Comparison of ENCODE assay signal across 16 cellular contexts in the genomic region with DNA sequence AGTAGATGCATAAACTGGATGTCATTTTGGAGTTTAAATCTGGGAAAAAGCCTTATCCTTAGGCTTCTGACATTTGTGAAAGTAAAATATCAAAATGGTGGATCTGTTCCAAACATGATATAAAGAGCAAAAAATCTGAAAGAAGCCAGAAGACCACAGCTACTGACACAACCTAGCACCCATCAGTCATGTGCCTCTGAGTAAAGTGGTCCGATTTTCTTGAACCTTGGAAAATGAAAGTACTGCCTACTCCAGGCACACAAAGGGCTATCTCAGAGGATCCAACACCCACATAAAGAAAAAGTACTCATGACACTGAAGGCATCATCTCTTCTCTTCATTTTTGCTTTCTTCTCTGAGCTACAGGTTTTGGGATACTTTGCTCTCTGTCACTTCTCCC.
DNase-seq lines count a peak whose midpoint lies in the region; ATAC-seq and TF ChIP-seq lines count a peak whose summit lies in the region.
"Had no signal": no experiment of that assay in that cellular context is flagged by ENCODE, and none has a peak within 500 bp of the region (broad histone marks: within the 10 kb centered on the region; RNA-seq: fewer than 3 reads in every experiment).

No MANE protein-coding gene starts in this region.

- H3K27me3 ChIP-seq in neural progenitor cell (no peaks in the 10 kb centered on the region), BE2C (no peaks in the 10 kb centered on the region)
- H3K27me3 ChIP-seq: BLaER1 treated with 17β-estradiol and CSF1 and Interleukin-3, amounts not matched to agents 10 nM and 100 nM had no signal

- H3K4me3 ChIP-seq in neural progenitor cell (no peak overlapping the region), BE2C (ENCODE audit: low read depth, low read length) (no peak overlapping the region)
- H3K4me3 ChIP-seq: BLaER1 treated with 17β-estradiol and CSF1 and Interleukin-3, amounts not matched to agents 10 nM and 100 nM; GM23338 had no signal

- peaks cover under 1% of the 10 kb centered on the region for H3F3A ChIP-seq in neural progenitor cell (ENCODE audit: low read depth)

- no peak overlapping the region for H3K27ac ChIP-seq in neural progenitor cell
- H3K27ac ChIP-seq: 22Rv1; BLaER1 treated with 17β-estradiol and CSF1 and Interleukin-3, amounts not matched to agents 10 nM and 100 nM had no signal

- peaks cover 8% of the 10 kb centered on the region for H3K36me3 ChIP-seq in neural progenitor cell
- peaks cover 13% of the 10 kb centered on the region for H3K36me3 ChIP-seq in BE2C

- no peak for DNase-seq in activated CD4-positive, alpha-beta T cell treated with anti-CD3 and anti-CD28 coated beads for 36 hours
- no peak for DNase-seq in activated CD4-positive, alpha-beta T cell treated with anti-CD3 and anti-CD28 coated beads, Interleukin-2, amount 10 ng/mL, durations not matched to agents 24 days and 14 days
- peak; percentile 29 for DNase-seq in epidermal melanocyte (ENCODE audit: insufficient read length, low spot score)
- no peak for DNase-seq in neural progenitor cell (ENCODE audit: low spot score)
- no peak for DNase-seq in ACHN
- no peak for DNase-seq in BE2C
- DNase-seq: AML-193; Calu3; CD4-positive, CD25-positive, alpha-beta regulatory T cell; DMS 273 treated with DMSO at 0.1 percent for 48 hours; H7 had no signal

- H3K27me3 Mint-ChIP-seq in activated CD4-positive, alpha-beta T cell treated with anti-CD3 and anti-CD28 coated beads for 36 hours, result no peaks in the 10 kb centered on the region
- H3K27me3 Mint-ChIP-seq in activated CD4-positive, alpha-beta T cell treated with anti-CD3 and anti-CD28 coated beads, Interleukin-2, amount 10 ng/mL, durations not matched to agents 24 days and 14 days, result no peaks in the 10 kb centered on the region
- peaks cover 6% of the 10 kb centered on the region for H3K27me3 Mint-ChIP-seq in neural progenitor cell (ENCODE audit: insufficient read depth, low read depth)
- H3K27me3 Mint-ChIP-seq: CD4-positive, CD25-positive, alpha-beta regulatory T cell; IgD-negative memory B cell had no signal

- POLR2A ChIA-PET in activated CD4-positive, alpha-beta T cell treated with anti-CD3 and anti-CD28 coated beads for 36 hours (lab: Charles Lee), result no interaction called here

- TF ChIP-seq CTCF in neural progenitor cell (IDR thresholded peaks at IDR 0.05) (no peak), BE2C (IDR thresholded peaks at IDR 0.05; ENCODE audit: low read depth, low read length) (no peak)

- no peak overlapping the region for H3K4me2 ChIP-seq in neural progenitor cell
- H3K4me2 ChIP-seq: BLaER1 treated with 17β-estradiol and CSF1 and Interleukin-3, amounts not matched to agents 10 nM and 100 nM; GM23338 had no signal

- H3K9ac ChIP-seq in neural progenitor cell, result no peak overlapping the region
- H3K9ac ChIP-seq: BLaER1 treated with 17β-estradiol and CSF1 and Interleukin-3, amounts not matched to agents 10 nM and 100 nM had no signal

- peaks cover 42% of the 10 kb centered on the region for H3K36me3 Mint-ChIP-seq in activated CD4-positive, alpha-beta T cell treated with anti-CD3 and anti-CD28 coated beads for 36 hours (ENCODE audit: low read depth)
- peaks cover 42% of the 10 kb centered on the region for H3K36me3 Mint-ChIP-seq in activated CD4-positive, alpha-beta T cell treated with anti-CD3 and anti-CD28 coated beads, Interleukin-2, amount 10 ng/mL, durations not matched to agents 24 days and 14 days (ENCODE audit: low read depth)
- H3K36me3 Mint-ChIP-seq in neural progenitor cell, result peaks cover 39% of the 10 kb centered on the region

- H3K27ac Mint-ChIP-seq in activated CD4-positive, alpha-beta T cell treated with anti-CD3 and anti-CD28 coated beads for 36 hours, result peak overlapping the region; percentile 9
- H3K27ac Mint-ChIP-seq in activated CD4-positive, alpha-beta T cell treated with anti-CD3 and anti-CD28 coated beads, Interleukin-2, amount 10 ng/mL, durations not matched to agents 24 days and 14 days, result no peak overlapping the region
- H3K27ac Mint-ChIP-seq in neural progenitor cell, result peak overlapping the region; percentile 37
- H3K27ac Mint-ChIP-seq: GM23338 had no signal

- ATAC-seq in activated CD4-positive, alpha-beta T cell treated with anti-CD3 and anti-CD28 coated beads for 36 hours, result no peak
- ATAC-seq in GM18502 (IDR thresholded peaks at IDR 0.05; ENCODE audit: poor library complexity, unreplicated experiment), result no peak
- ATAC-seq: GM23338 had no signal

- H3K4me1 Mint-ChIP-seq in activated CD4-positive, alpha-beta T cell treated with anti-CD3 and anti-CD28 coated beads for 36 hours, result no peaks in the 10 kb centered on the region
- peaks cover 2% of the 10 kb centered on the region for H3K4me1 Mint-ChIP-seq in activated CD4-positive, alpha-beta T cell treated with anti-CD3 and anti-CD28 coated beads, Interleukin-2, amount 10 ng/mL, durations not matched to agents 24 days and 14 days
- H3K4me1 Mint-ChIP-seq in neural progenitor cell, result no peaks in the 10 kb centered on the region
- H3K4me1 Mint-ChIP-seq: GM23338 had no signal

- H3K79me2 ChIP-seq in neural progenitor cell (ENCODE audit: low read depth), result no peaks in the 10 kb centered on the region

- intact Hi-C loops in activated CD4-positive, alpha-beta T cell treated with anti-CD3 and anti-CD28 coated beads for 36 hours (cut with DNase I, micrococcal nuclease), result no loop called here
- intact Hi-C loops in activated CD4-positive, alpha-beta T cell treated with anti-CD3 and anti-CD28 coated beads, Interleukin-2, amount 10 ng/mL, durations not matched to agents 24 days and 14 days (cut with micrococcal nuclease), result no loop called here

- no peak overlapping the region for H3K4me3 Mint-ChIP-seq in activated CD4-positive, alpha-beta T cell treated with anti-CD3 and anti-CD28 coated beads for 36 hours
- no peak overlapping the region for H3K4me3 Mint-ChIP-seq in activated CD4-positive, alpha-beta T cell treated with anti-CD3 and anti-CD28 coated beads, Interleukin-2, amount 10 ng/mL, durations not matched to agents 24 days and 14 days
- no peak overlapping the region for H3K4me3 Mint-ChIP-seq in neural progenitor cell
- H3K4me3 Mint-ChIP-seq: CD4-positive, CD25-positive, alpha-beta regulatory T cell; GM23338; IgD-negative memory B cell had no signal

- no peaks in the 10 kb centered on the region for H4K20me1 ChIP-seq in neural progenitor cell (ENCODE audit: low read depth)

- H3K9me3 ChIP-seq in neural progenitor cell (ENCODE audit: low read depth) (no peaks in the 10 kb centered on the region), BE2C (no peaks in the 10 kb centered on the region)

- H2AFZ ChIP-seq in neural progenitor cell (replicated peaks), result no peak overlapping the region
- H2AFZ ChIP-seq: GM23338 had no signal

- in situ Hi-C loops in ACHN (cut with HindIII; ENCODE audit: low pct_ligation_motif_present, low pct_unique_long_range_greater_than_20kb, low sequenced_read_pairs), result no loop called here

- CTCF ChIA-PET in activated CD4-positive, alpha-beta T cell treated with anti-CD3 and anti-CD28 coated beads for 36 hours (lab: Charles Lee), result interaction anchor here (1.1 to 1.8 kb wide), 2 partner anchors 12 to 21 kb away, joined by 3 to 6 read pairs; no protein-coding TSS in a partner anchor

- no peaks in the 10 kb centered on the region for H3K4me1 ChIP-seq in neural progenitor cell
- no peaks in the 10 kb centered on the region for H3K4me1 ChIP-seq in BE2C
- H3K4me1 ChIP-seq: BLaER1 treated with 17β-estradiol and CSF1 and Interleukin-3, amounts not matched to agents 10 nM and 100 nM had no signal

- no peaks in the 10 kb centered on the region for H3K9me3 Mint-ChIP-seq in activated CD4-positive, alpha-beta T cell treated with anti-CD3 and anti-CD28 coated beads for 36 hours (ENCODE audit: low read depth)
- H3K9me3 Mint-ChIP-seq in activated CD4-positive, alpha-beta T cell treated with anti-CD3 and anti-CD28 coated beads, Interleukin-2, amount 10 ng/mL, durations not matched to agents 24 days and 14 days, result peaks cover 4% of the 10 kb centered on the region
- H3K9me3 Mint-ChIP-seq in neural progenitor cell, result no peaks in the 10 kb centered on the region
- H3K9me3 Mint-ChIP-seq: CD4-positive, CD25-positive, alpha-beta regulatory T cell; GM23338; IgD-negative memory B cell had no signal
